ENCODE assay signal across 14 cellular contexts in genomic region chr4:8538703-8539567, GRCh38. TPM values are rescaled to one million over a fixed set of nuclear protein-coding genes. Genes with fewer than 3 reads are reported as not detected.
A peak's percentile ranks its signal among the peaks of the same experiment; 100 is the strongest.
DNase-seq lines count a peak whose midpoint lies in the region; ATAC-seq and TF ChIP-seq lines count a peak whose summit lies in the region.
"Had no signal": no experiment of that assay in that cellular context is flagged by ENCODE, and none has a peak within 500 bp of the region (broad histone marks: within the 10 kb centered on the region; RNA-seq: fewer than 3 reads in every experiment).

No MANE protein-coding gene starts in this region.

- H4K8ac ChIP-seq in mesenchymal stem cell (ENCODE audit: low read length): no peak overlapping the region

- CTCF ChIA-PET in mammary epithelial cell (lab: Charles Lee; ENCODE audit: low non-redundant PET): no interaction called here

- no peak overlapping the region for H2BK5ac ChIP-seq in mesenchymal stem cell (ENCODE audit: low read depth, low read length, poor library complexity, severe bottlenecking)

- H2AFZ ChIP-seq in mammary epithelial cell (ENCODE audit: low read depth, low read length): no peak overlapping the region
- no peak overlapping the region for H2AFZ ChIP-seq in mesenchymal stem cell (ENCODE audit: low read depth, low read length)

- H4K20me1 ChIP-seq in mammary epithelial cell (ENCODE audit: insufficient read depth, low read length): no peaks in the 10 kb centered on the region

- no peak overlapping the region for H3K14ac ChIP-seq in mesenchymal stem cell (ENCODE audit: low read length in 2 of 2)

- H3K4me1 ChIP-seq in CD4-positive, CD25-positive, alpha-beta regulatory T cell (ENCODE audit: control insufficient read depth, insufficient read depth, low read length, poor library complexity, severe bottlenecking): peaks cover 5% of the 10 kb centered on the region
- H3K4me1 ChIP-seq in mammary epithelial cell (ENCODE audit: insufficient read depth, low read length) (peaks cover 42% of the 10 kb centered on the region), mesenchymal stem cell (ENCODE audit: control insufficient read depth, insufficient read depth, low read depth, low read length) (peaks cover 11% of the 10 kb centered on the region)

- intact Hi-C loops in mammary epithelial cell (cut with micrococcal nuclease): loop anchor here (5.0 kb wide), 2 partner anchors 53 to 97 kb away; partner anchors contain the start of genes ACOX3, CPZ and TRMT44

- H2BK12ac ChIP-seq in mesenchymal stem cell (ENCODE audit: low read length in 2 of 2): no peak overlapping the region

- in situ Hi-C loops in mammary epithelial cell (cut with MboI; ENCODE audit: low sequenced_read_pairs in 2 of 2): no loop called here

- H2BK120ac ChIP-seq in mesenchymal stem cell (ENCODE audit: low read depth, low read length): no peak overlapping the region

- no peak overlapping the region for H2BK15ac ChIP-seq in mesenchymal stem cell (ENCODE audit: low read depth, poor library complexity, severe bottlenecking)

- H3K79me1 ChIP-seq in mesenchymal stem cell (replicated peaks; ENCODE audit: low read length, poor library complexity, severe bottlenecking): no peaks in the 10 kb centered on the region

- H3K4ac ChIP-seq in mesenchymal stem cell (ENCODE audit: low read depth in 1 of 2, low read length in 2 of 2): no peak overlapping the region

- H3K18ac ChIP-seq in mesenchymal stem cell (ENCODE audit: low read depth in 1 of 2, low read length in 2 of 2): no peak overlapping the region

- BruUV-seq in mammary epithelial cell (replicated peaks; lab: Mats Ljungman, UMichigan): no TSS peak

- H3K27me3 ChIP-seq in CD4-positive, CD25-positive, alpha-beta regulatory T cell (ENCODE audit: control insufficient read depth, insufficient read depth, low read length): no peaks in the 10 kb centered on the region
- H3K27me3 ChIP-seq in MG63: no peaks in the 10 kb centered on the region
- no peaks in the 10 kb centered on the region for H3K27me3 ChIP-seq in mammary epithelial cell (ENCODE audit: insufficient read depth, low read length)
- no peaks in the 10 kb centered on the region for H3K27me3 ChIP-seq in mesenchymal stem cell (ENCODE audit: control insufficient read depth in 1 of 2, insufficient read depth in 1 of 2, low read length in 2 of 2)

- TF ChIP-seq CTCF in mammary epithelial cell (conservative IDR thresholded peaks at IDR 0.05 in 1 of 2, IDR thresholded peaks at IDR 0.05 in 1 of 2; ENCODE audit: extremely low read depth in 1 of 2, insufficient read depth in 1 of 2, low read depth in 1 of 2, low read length in 2 of 2): peak in 1 of 2 donors; percentile 6

- H3K4me2 ChIP-seq in mammary epithelial cell (ENCODE audit: insufficient read depth, low read depth, low read length) (no peak overlapping the region), mesenchymal stem cell (ENCODE audit: low read length, poor library complexity, severe bottlenecking) (no peak overlapping the region)

- H4K91ac ChIP-seq in mesenchymal stem cell (ENCODE audit: low read length): no peak overlapping the region

- no peak overlapping the region for H3K4me3 ChIP-seq in CD4-positive, CD25-positive, alpha-beta regulatory T cell (ENCODE audit: low read depth, low read length)
- H3K4me3 ChIP-seq in MG63: no peak overlapping the region
- H3K4me3 ChIP-seq in mammary epithelial cell (replicated peaks in 1 of 3; ENCODE audit: insufficient read depth in 1 of 3, low read depth in 2 of 3, low read length in 3 of 3): no peak overlapping the region
- H3K4me3 ChIP-seq in mesenchymal stem cell (ENCODE audit: insufficient read depth in 1 of 2, low read depth in 1 of 2, low read length in 2 of 2): no peak overlapping the region
- H3K4me3 ChIP-seq: lung had no signal

- no peaks in the 10 kb centered on the region for H3K36me3 ChIP-seq in CD4-positive, CD25-positive, alpha-beta regulatory T cell (ENCODE audit: control insufficient read depth, insufficient read depth, low read length)
- H3K36me3 ChIP-seq in MG63 (no peaks in the 10 kb centered on the region), mammary epithelial cell (ENCODE audit: insufficient read depth, low read length) (no peaks in the 10 kb centered on the region), mesenchymal stem cell (ENCODE audit: control insufficient read depth in 1 of 2, insufficient read depth in 2 of 2, low read depth in 1 of 2, low read length in 2 of 2) (no peaks in the 10 kb centered on the region)

- no peak overlapping the region for H3K23ac ChIP-seq in mesenchymal stem cell (ENCODE audit: low read length in 2 of 2)

- no peak overlapping the region for H3K9ac ChIP-seq in mammary epithelial cell (ENCODE audit: insufficient read depth, low read length)
- H3K9ac ChIP-seq in mesenchymal stem cell (ENCODE audit: low read length): peak overlapping the region; percentile 47

- peaks cover 0 to 2% of the 10 kb centered on the region in 2 experiments for H3K9me3 ChIP-seq in CD4-positive, CD25-positive, alpha-beta regulatory T cell (ENCODE audit: control insufficient read depth in 2 of 2, low read length in 2 of 2)
- H3K9me3 ChIP-seq in MG63: no peaks in the 10 kb centered on the region
- H3K9me3 ChIP-seq in mammary epithelial cell (replicated peaks; ENCODE audit: insufficient read depth, low read length): no peaks in the 10 kb centered on the region
- H3K9me3 ChIP-seq in mesenchymal stem cell (ENCODE audit: control insufficient read depth, low read length): no peaks in the 10 kb centered on the region

- H3K36me3 Mint-ChIP-seq in CD4-positive, CD25-positive, alpha-beta regulatory T cell: peaks cover 4% of the 10 kb centered on the region
- H3K36me3 Mint-ChIP-seq: brain had no signal

- H3K4me1 Mint-ChIP-seq in CD4-positive, CD25-positive, alpha-beta regulatory T cell: peaks cover 0 to 19% (median 4%) of the 10 kb centered on the region in 4 donors

- no peaks in the 10 kb centered on the region for H3K79me2 ChIP-seq in mammary epithelial cell (ENCODE audit: insufficient read depth, low read length)

- H3K4me3 Mint-ChIP-seq in CD4-positive, CD25-positive, alpha-beta regulatory T cell: peak overlapping the region in 1 of 4 donors; percentile 44
- H3K4me3 Mint-ChIP-seq: brain had no signal

- dilution Hi-C loops in mammary epithelial cell (cut with HindIII; ENCODE audit: low sequenced_read_pairs): no loop called here

- H3K27ac Mint-ChIP-seq in CD4-positive, CD25-positive, alpha-beta regulatory T cell: peak overlapping the region in 2 of 3 donors; percentile 87 to 92
- H3K27ac Mint-ChIP-seq: brain had no signal

- peaks cover 0 to 10% (median 3%) of the 10 kb centered on the region in 7 donors for H3K9me3 Mint-ChIP-seq in CD4-positive, CD25-positive, alpha-beta regulatory T cell

- no peak overlapping the region for H3K27ac ChIP-seq in CD4-positive, CD25-positive, alpha-beta regulatory T cell (ENCODE audit: insufficient read depth, low read length, poor library complexity, severe bottlenecking)
- no peak overlapping the region for H3K27ac ChIP-seq in mammary epithelial cell (ENCODE audit: insufficient read depth, low read depth, low read length)
- no peak overlapping the region for H3K27ac ChIP-seq in mesenchymal stem cell (ENCODE audit: low read length, poor library complexity, severe bottlenecking)

- no peaks in the 10 kb centered on the region for H3K27me3 Mint-ChIP-seq in CD4-positive, CD25-positive, alpha-beta regulatory T cell

- no peak overlapping the region for H2AK5ac ChIP-seq in mesenchymal stem cell (ENCODE audit: low read length, severe bottlenecking)

- WGBS in mammary epithelial cell (ENCODE audit: low coverage, missing lambda C conversion rate): 73% methylated on average over 15 of the region's 15 CpGs
- 81% methylated on average over 15 of the region's 15 CpGs for WGBS in mesenchymal stem cell

- DNase-seq in CD4-positive, CD25-positive, alpha-beta regulatory T cell: no peak
- DNase-seq in MG63: peak; percentile 79
- DNase-seq in mammary epithelial cell: peak; percentile 94
- peak; percentile 55 for DNase-seq in mesenchymal stem cell
- no peak for DNase-seq in middle frontal gyrus (ENCODE audit: extremely low spot score, low spot score)
- DNase-seq in pons (ENCODE audit: low spot score): no peak
- DNase-seq: NCI-H1092 treated with DMSO at 0.1 percent for 48 hours, NCI-H748 treated with DMSO at 0.1 percent for 48 hours had no signal

- ATAC-seq in CD4-positive, CD25-positive, alpha-beta regulatory T cell (ENCODE audit: low read depth in 2 of 2): no peak
- ATAC-seq in GM19324 (IDR thresholded peaks at IDR 0.05; ENCODE audit: low FRiP score, unreplicated experiment) (no peak), HG03378 (IDR thresholded peaks at IDR 0.05; ENCODE audit: unreplicated experiment) (no peak)

RNA-seq across cellular contexts. Expression of gene GPR78, which starts 41.3 kb away (rescaled TPM):
- total RNA-seq in CD4-positive, CD25-positive, alpha-beta regulatory T cell: not detected
- polyA plus RNA-seq in CD4-positive, CD25-positive, alpha-beta regulatory T cell: not detected
- 0.33 TPM in 1 of 2 replicates, not detected in the other for total RNA-seq in MG63 (2014; rRNA removed; shearing (Covaris generic); ENCODE audit: low replicate concordance)
- total RNA-seq in mammary epithelial cell: not detected
- polyA plus RNA-seq in mammary epithelial cell: not detected
- not detected for polyA minus RNA-seq in mammary epithelial cell
- 0.04 TPM for polyA plus RNA-seq in mesenchymal stem cell (2013, experiment 1 of 2)
- polyA plus RNA-seq in mesenchymal stem cell (2013, experiment 2 of 2): 0.12 TPM
- total RNA-seq: CD4-positive, alpha-beta memory T cell; T-helper 2 cell treated with Interferon-gamma antibody and Interleukin-4, amounts not matched to agents 100 ng/mL and 5 ng/mL, for 36 hours had no signal
- polyA plus RNA-seq: CD4-positive, alpha-beta memory T cell had no signal

RNA-seq across cellular contexts. Expression of gene CPZ, which starts 53.6 kb away (rescaled TPM):
- total RNA-seq in CD4-positive, CD25-positive, alpha-beta regulatory T cell: not detected
- not detected for polyA plus RNA-seq in CD4-positive, CD25-positive, alpha-beta regulatory T cell
- 1.1 TPM in 1 of 2 replicates, not detected in the other for total RNA-seq in MG63 (2014; rRNA removed; shearing (Covaris generic); ENCODE audit: low replicate concordance)
- not detected for total RNA-seq in mammary epithelial cell
- not detected for polyA plus RNA-seq in mammary epithelial cell
- polyA minus RNA-seq in mammary epithelial cell: not detected
- 10.1 TPM for polyA plus RNA-seq in mesenchymal stem cell (2013, experiment 1 of 2)
- polyA plus RNA-seq in mesenchymal stem cell (2013, experiment 2 of 2): 10.8 TPM
- total RNA-seq: CD4-positive, alpha-beta memory T cell; T-helper 2 cell treated with Interferon-gamma antibody and Interleukin-4, amounts not matched to agents 100 ng/mL and 5 ng/mL, for 36 hours had no signal
- polyA plus RNA-seq: CD4-positive, alpha-beta memory T cell had no signal

Comparison
In these comparisons a context has a peak if more than half of its experiments do, and no peak if none do; other contexts are left out.
1. DNase-seq: peak in MG63 (single experiment), mammary epithelial cell (single experiment) and mesenchymal stem cell (single experiment); none in CD4-positive, CD25-positive, alpha-beta regulatory T cell (0 of 3), middle frontal gyrus (single experiment) and pons (single experiment).